26 cellular contexts compared by ENCODE assay signal in the genomic region with DNA sequence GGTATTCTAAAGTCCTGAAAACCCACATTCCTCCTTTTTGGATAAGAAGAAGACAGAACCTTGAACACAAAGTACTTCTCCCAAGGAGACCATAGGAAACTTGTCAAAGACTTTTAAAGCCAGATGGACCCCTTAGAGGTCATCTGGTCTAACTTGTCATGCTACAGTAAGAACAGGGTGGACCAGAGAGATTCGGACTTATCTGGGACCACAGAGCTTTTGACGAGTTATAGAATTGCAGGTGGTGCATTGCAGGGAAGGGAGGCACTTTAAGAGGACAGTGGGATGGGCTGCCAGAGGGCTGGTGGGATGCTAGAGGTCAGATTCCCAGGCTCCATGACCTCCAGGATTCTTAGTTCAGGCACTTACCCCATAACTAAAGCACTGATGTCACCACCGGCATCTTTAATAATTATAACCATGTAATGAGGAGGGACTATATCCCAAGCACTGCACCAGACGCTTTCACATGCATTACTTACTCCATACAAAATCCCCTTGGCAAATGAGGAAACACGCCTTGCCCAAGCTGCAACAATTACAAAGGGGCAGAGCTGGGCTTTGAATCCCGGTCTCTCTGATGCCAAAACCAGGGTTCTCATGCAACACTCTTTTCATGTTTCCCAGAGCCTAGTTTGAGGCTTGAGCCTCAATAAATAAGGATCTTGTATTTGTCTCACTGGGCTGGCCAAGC. TPM values are rescaled to one million over a fixed set of nuclear protein-coding genes. Genes with fewer than 3 reads are reported as not detected.
A peak's percentile ranks its signal among the peaks of the same experiment; 100 is the strongest.
DNase-seq lines count a peak whose midpoint lies in the region; ATAC-seq, FAIRE-seq and TF ChIP-seq lines count a peak whose summit lies in the region.
"Had no signal": no experiment of that assay in that cellular context is flagged by ENCODE, and none has a peak within 500 bp of the region (broad histone marks: within the 10 kb centered on the region; RNA-seq: fewer than 3 reads in every experiment).

No MANE protein-coding gene starts in this region.

- peak overlapping the region in 3 of 5 experiments; percentile 13 to 60 (median 43) for H3K27ac Mint-ChIP-seq in brain
- H3K27ac Mint-ChIP-seq: activated CD4-positive, alpha-beta T cell treated with anti-CD3 and anti-CD28 coated beads, Interleukin-2, amount 10 ng/mL, durations not matched to agents 7 days and 5 days; activated naive CD8-positive, alpha-beta T cell treated with anti-CD3 and anti-CD28 coated beads, Interleukin-2, amount 50 U/mL, for 24 hours; neural progenitor cell; stimulated activated naive CD8-positive, alpha-beta T cell treated with anti-CD3 and anti-CD28 coated beads, Interleukin-15, Interleukin-2, amounts not matched to agents 100 ng/mL and 50 ng/mL, for 24 hours had no signal

- no peak for FAIRE-seq in urothelium cell line (lab: Jason Lieb, UNC)
- FAIRE-seq: islet of Langerhans had no signal

- peaks cover 33% of the 10 kb centered on the region for H3K4me1 Mint-ChIP-seq in brain
- H3K4me1 Mint-ChIP-seq: activated CD4-positive, alpha-beta T cell treated with anti-CD3 and anti-CD28 coated beads, Interleukin-2, amount 10 ng/mL, durations not matched to agents 7 days and 5 days; activated naive CD8-positive, alpha-beta T cell treated with anti-CD3 and anti-CD28 coated beads, Interleukin-2, amount 50 U/mL, for 24 hours had no signal

- H3K9me3 Mint-ChIP-seq in brain: no peaks in the 10 kb centered on the region
- H3K9me3 Mint-ChIP-seq: activated CD4-positive, alpha-beta T cell treated with anti-CD3 and anti-CD28 coated beads, Interleukin-2, amount 10 ng/mL, durations not matched to agents 7 days and 5 days; activated naive CD8-positive, alpha-beta T cell treated with anti-CD3 and anti-CD28 coated beads, Interleukin-2, amount 50 U/mL, for 24 hours; activated T-cell treated with anti-CD3 and anti-CD28 coated beads, Interleukin-2, amount 50 U/mL, for 4 hours; CD14-positive monocyte; neural progenitor cell; stimulated activated naive CD8-positive, alpha-beta T cell treated with anti-CD3 and anti-CD28 coated beads, Interleukin-15, Interleukin-2, amounts not matched to agents 100 ng/mL and 50 ng/mL, for 24 hours had no signal

- H3K36me3 ChIP-seq in ovary: no peaks in the 10 kb centered on the region
- H3K36me3 ChIP-seq in thyroid gland: no peaks in the 10 kb centered on the region
- no peaks in the 10 kb centered on the region for H3K36me3 ChIP-seq in BE2C
- H3K36me3 ChIP-seq: neural progenitor cell, SJSA1 had no signal

- H3K4me1 ChIP-seq in ovary (ENCODE audit: insufficient read depth) (peaks cover 29% of the 10 kb centered on the region), thyroid gland (peaks cover 25 to 48% of the 10 kb centered on the region in 2 donors), BE2C (no peaks in the 10 kb centered on the region)
- H3K4me1 ChIP-seq: SJSA1 had no signal

- DNase-seq in fibroblast of peridontal ligament (ENCODE audit: extremely low read depth): peak; percentile 24
- no peak for DNase-seq in ovary
- no peak for DNase-seq in thyroid gland
- no peak for DNase-seq in H4 (ENCODE audit: low spot score)
- no peak for DNase-seq in BE2C
- no peak for DNase-seq in urothelium cell line (ENCODE audit: low spot score)
- DNase-seq: activated CD4-positive, alpha-beta T cell treated with anti-CD3 and anti-CD28 coated beads, Interleukin-2, amount 10 ng/mL, durations not matched to agents 7 days and 5 days; activated gamma-delta T cell treated with Interleukin-2 at 50 U/mL for 16 hours; activated naive CD8-positive, alpha-beta T cell treated with anti-CD3 and anti-CD28 coated beads, Interleukin-2, amount 50 U/mL, for 24 hours; activated T-cell treated with anti-CD3 and anti-CD28 coated beads, Interleukin-2, amount 50 U/mL, for 4 hours; DMS79; effector memory CD4-positive, alpha-beta T cell; erythroblast; GDM1; GOT3; NCI-H1092 treated with DMSO at 0.1 percent for 48 hours; NCI-H2029 treated with DMSO at 0.1 percent for 48 hours; NCI-H226 had no signal

- TF ChIP-seq CTCF in brain (conservative IDR thresholded peaks at IDR 0.05) (no peak), ovary (IDR thresholded peaks at IDR 0.05) (no peak), thyroid gland (IDR thresholded peaks at IDR 0.05) (no peak), BE2C (IDR thresholded peaks at IDR 0.05; ENCODE audit: low read depth, low read length) (no peak)

- no peaks in the 10 kb centered on the region for H3K9me3 ChIP-seq in ovary
- no peaks in the 10 kb centered on the region for H3K9me3 ChIP-seq in thyroid gland
- H3K9me3 ChIP-seq in BE2C: no peaks in the 10 kb centered on the region
- H3K9me3 ChIP-seq: SJSA1 had no signal

- H3K4me3 Mint-ChIP-seq in brain: no peak overlapping the region
- H3K4me3 Mint-ChIP-seq: activated CD4-positive, alpha-beta T cell treated with anti-CD3 and anti-CD28 coated beads, Interleukin-2, amount 10 ng/mL, durations not matched to agents 7 days and 5 days; activated naive CD8-positive, alpha-beta T cell treated with anti-CD3 and anti-CD28 coated beads, Interleukin-2, amount 50 U/mL, for 24 hours; activated T-cell treated with anti-CD3 and anti-CD28 coated beads, Interleukin-2, amount 50 U/mL, for 4 hours; neural progenitor cell; stimulated activated naive CD8-positive, alpha-beta T cell treated with anti-CD3 and anti-CD28 coated beads, Interleukin-15, Interleukin-2, amounts not matched to agents 100 ng/mL and 50 ng/mL, for 24 hours had no signal

- H3K27me3 ChIP-seq in ovary (no peaks in the 10 kb centered on the region), thyroid gland (no peaks in the 10 kb centered on the region), BE2C (no peaks in the 10 kb centered on the region)
- H3K27me3 ChIP-seq: neural progenitor cell, SJSA1 had no signal

- no peak for TF ChIP-seq POLR2A in ovary (IDR thresholded peaks at IDR 0.05)
- no peak for TF ChIP-seq POLR2A in thyroid gland (IDR thresholded peaks at IDR 0.05)

- WGBS in ovary, 3 donors: 67 to 72% (median 70%) methylated on average over 6 of the region's 6 CpGs
- 84 to 88% methylated on average over 6 of the region's 6 CpGs for WGBS in thyroid gland, 2 donors

- no peaks in the 10 kb centered on the region for H3K27me3 Mint-ChIP-seq in brain
- H3K27me3 Mint-ChIP-seq: activated CD4-positive, alpha-beta T cell treated with anti-CD3 and anti-CD28 coated beads, Interleukin-2, amount 10 ng/mL, durations not matched to agents 7 days and 5 days had no signal

- TF ChIP-seq EP300 in ovary (IDR thresholded peaks at IDR 0.05): no peak

- H3K36me3 Mint-ChIP-seq in brain: no peaks in the 10 kb centered on the region
- H3K36me3 Mint-ChIP-seq: CD14-positive monocyte, neural progenitor cell had no signal

- H3K4me3 ChIP-seq in ovary: no peak overlapping the region
- no peak overlapping the region for H3K4me3 ChIP-seq in thyroid gland (replicated peaks in 1 of 3)
- no peak overlapping the region for H3K4me3 ChIP-seq in BE2C (ENCODE audit: low read depth, low read length)
- H3K4me3 ChIP-seq: lung, neural progenitor cell, SJSA1 had no signal

- intact Hi-C loops in ovary (cut with DNase I): loop anchor here in 3 of 4 donors (5.0 to 10.0 kb wide), 4 partner anchors 40 to 97 kb away; no protein-coding TSS in a partner anchor
- intact Hi-C loops in thyroid gland (cut with DNase I): no loop called here

- H3K27ac ChIP-seq in ovary: peak overlapping the region; percentile 43 to 84
- H3K27ac ChIP-seq in thyroid gland: peak overlapping the region in 2 of 3 donors; percentile 29 to 76
- H3K27ac ChIP-seq: neural progenitor cell, SJSA1 had no signal

- ATAC-seq in HG03045 (IDR thresholded peaks at IDR 0.05; ENCODE audit: unreplicated experiment): no peak
- ATAC-seq: activated naive CD8-positive, alpha-beta T cell treated with anti-CD3 and anti-CD28 coated beads, Interleukin-2, amount 50 U/mL, for 24 hours; activated T-cell treated with anti-CD3 and anti-CD28 coated beads, Interleukin-2, amount 50 U/mL, for 4 hours had no signal

RNA-seq across cellular contexts. Expression of a gene that starts 12.8 kb away (rescaled TPM):
- polyA plus RNA-seq in brain (ENCODE audit: insufficient read depth, low read depth, low replicate concordance) (54.2 TPM), ovary (100 to 1,000 TPM; 635 to 827 TPM)
- total RNA-seq in ovary (100 to 1,000 TPM; 110 to 380 (median 269) TPM), thyroid gland (over 10,000 TPM in 1 of 4 donors, 1,000 to 10,000 TPM in 3; 2,730 to 12,549 (median 7,201) TPM)
- 338 and 380 TPM in 2 replicates for total RNA-seq in H4 (2014; rRNA removed; shearing (Covaris generic))
- 4.4 TPM for polyA plus RNA-seq in BE2C (2012; ENCODE audit: insufficient read depth, insufficient read length, low read depth)
- total RNA-seq: activated CD4-positive, alpha-beta T cell treated with anti-CD3 and anti-CD28 coated beads, Interleukin-2, amount 10 ng/mL, durations not matched to agents 7 days and 5 days had no signal
